In genomic region chr6:6919173-6919572, GRCh38 we compare ENCODE assay signal across 16 cellular contexts.
"Had no signal": no experiment of that assay in that cellular context is flagged by ENCODE, and none has a peak within 500 bp of the region (broad histone marks: within the 10 kb centered on the region; RNA-seq: fewer than 3 reads in every experiment).

No MANE protein-coding gene starts in this region.

- H3K27me3 ChIP-seq: neural progenitor cell, pancreas, right lobe of liver, sigmoid colon, stomach, suprapubic skin, testis, tibial artery, transverse colon, upper lobe of right lung, uterus had no signal

- H3K4me3 ChIP-seq: neural progenitor cell, pancreas, prostate gland, right lobe of liver, sigmoid colon, stomach, suprapubic skin, testis, tibial artery, transverse colon, upper lobe of right lung, uterus had no signal

- H3K27ac ChIP-seq: neural progenitor cell, pancreas, prostate gland, right lobe of liver, sigmoid colon, stomach, suprapubic skin, testis, tibial artery, transverse colon, upper lobe of right lung, uterus had no signal

- H3K4me1 ChIP-seq: uterus had no signal

- H2AFZ ChIP-seq: neural progenitor cell had no signal

- ATAC-seq: natural killer cell had no signal

- H3K9ac ChIP-seq: neural progenitor cell had no signal

- H3K36me3 ChIP-seq: neural progenitor cell, pancreas, prostate gland, right lobe of liver, sigmoid colon, stomach, suprapubic skin, tibial artery, transverse colon, upper lobe of right lung, uterus had no signal

- H3K4me2 ChIP-seq: neural progenitor cell had no signal

- H3K9me3 ChIP-seq: pancreas, prostate gland, right lobe of liver, sigmoid colon, stomach, suprapubic skin, testis, tibial artery, transverse colon, upper lobe of right lung, uterus had no signal

- DNase-seq: natural killer cell, pancreas, right cardiac atrium, right lobe of liver, sigmoid colon, small intestine, stomach, substantia nigra, testis, tibial artery, transverse colon, upper lobe of right lung, uterus had no signal
